Comparison of ENCODE assay signal across 8 cellular contexts in genomic region chr11:101914349-101914736, GRCh38. TPM values are rescaled to one million over a fixed set of nuclear protein-coding genes. Genes with fewer than 3 reads are reported as not detected.
DNase-seq lines count a peak whose midpoint lies in the region; ATAC-seq and TF ChIP-seq lines count a peak whose summit lies in the region.

No MANE protein-coding gene starts in this region.

- H3K9me3 ChIP-seq in esophagus squamous epithelium: no peaks in the 10 kb centered on the region

- peak overlapping the region; percentile 97 for H3K27ac Mint-ChIP-seq in osteocyte (ENCODE audit: unreplicated experiment)

- no peaks in the 10 kb centered on the region for H3K27me3 ChIP-seq in esophagus squamous epithelium

- H3K27ac ChIP-seq in esophagus squamous epithelium: peak overlapping the region; percentile 78 to 95 (median 89)

- H3K4me1 ChIP-seq in esophagus squamous epithelium: peaks cover 5 to 20% (median 13%) of the 10 kb centered on the region in 3 donors

- H3K36me3 Mint-ChIP-seq in osteocyte (ENCODE audit: unreplicated experiment): no peaks in the 10 kb centered on the region

- intact Hi-C loops in esophagus squamous epithelium (cut with DNase I): no loop called here

- no peak for TF ChIP-seq POLR2A in esophagus squamous epithelium (IDR thresholded peaks at IDR 0.05)

- H3K27me3 Mint-ChIP-seq in osteocyte (ENCODE audit: unreplicated experiment): no peaks in the 10 kb centered on the region

- 6 to 12% methylated on average over 6 of the region's 6 CpGs for WGBS in esophagus squamous epithelium, 2 donors

- peak overlapping the region; percentile 93 for H3K4me3 Mint-ChIP-seq in osteocyte (ENCODE audit: unreplicated experiment)

- DNase-seq in EH (ENCODE audit: low read depth): peak; percentile 67
- DNase-seq in RPMI7951 (ENCODE audit: low read depth): peak; percentile 17
- DNase-seq in esophagus squamous epithelium (lab: John Stamatoyannopoulos, UW): no peak
- no peak for DNase-seq in osteocyte (ENCODE audit: extremely low spot score, unreplicated experiment)
- no peak for DNase-seq in NK-92 treated with Interleukin-12 subunit alpha and Interleukin-12 subunit beta, amount 100 ng/mL, for 24 hours (lab: John Stamatoyannopoulos, UW)
- DNase-seq in NCI-H2081 treated with DMSO at 0.1 percent for 48 hours (lab: John Stamatoyannopoulos, UW): no peak

- TF ChIP-seq CTCF in esophagus squamous epithelium (IDR thresholded peaks at IDR 0.05): no peak
- no peak for TF ChIP-seq CTCF in osteocyte (IDR thresholded peaks at IDR 0.05)

- H3K4me1 Mint-ChIP-seq in osteocyte (ENCODE audit: unreplicated experiment): peaks cover 56% of the 10 kb centered on the region

- H3K4me3 ChIP-seq in esophagus squamous epithelium: peak overlapping the region; percentile 66 to 80 (median 67)

- ATAC-seq in HG03565 (IDR thresholded peaks at IDR 0.05; ENCODE audit: unreplicated experiment): no peak
- no peak for ATAC-seq in GM21367 (IDR thresholded peaks at IDR 0.05; ENCODE audit: unreplicated experiment)

- peaks cover 3% of the 10 kb centered on the region for H3K9me3 Mint-ChIP-seq in osteocyte (ENCODE audit: unreplicated experiment)

- H3K36me3 ChIP-seq in esophagus squamous epithelium: no peaks in the 10 kb centered on the region

RNA-seq across cellular contexts. Expression of gene CEP126, which starts 0.5 kb away (rescaled TPM):
- 0.78 and 2.6 TPM in 2 replicates for total RNA-seq in RPMI7951 (2014; rRNA removed; shearing (Covaris generic))
- total RNA-seq in esophagus squamous epithelium (1 to 10 TPM in 3 of 4 donors, under 1 TPM in 1; 0.45 to 3.8 (median 1.6) TPM), osteocyte (8.9 and 9.6 TPM in 2 replicates)

RNA-seq across cellular contexts. Expression of gene ANGPTL5, which starts 2.0 kb away (rescaled TPM):
- not detected in 2 replicates for total RNA-seq in RPMI7951 (2014; rRNA removed; shearing (Covaris generic))
- total RNA-seq in esophagus squamous epithelium: under 1 TPM in 2 of 4 donors, not detected in 2; 0.29 to 0.38 TPM
- 2.4 and 2.9 TPM in 2 replicates for total RNA-seq in osteocyte

Comparison
In these comparisons a context has a peak if more than half of its experiments do, and no peak if none do; other contexts are left out.
1. DNase-seq: peak in EH (single experiment) and RPMI7951 (single experiment); none in esophagus squamous epithelium (single experiment), osteocyte (single experiment), NK-92 treated with Interleukin-12 subunit alpha and Interleukin-12 subunit beta, amount 100 ng/mL, for 24 hours (single experiment) and NCI-H2081 treated with DMSO at 0.1 percent for 48 hours (single experiment).